In the genomic region with DNA sequence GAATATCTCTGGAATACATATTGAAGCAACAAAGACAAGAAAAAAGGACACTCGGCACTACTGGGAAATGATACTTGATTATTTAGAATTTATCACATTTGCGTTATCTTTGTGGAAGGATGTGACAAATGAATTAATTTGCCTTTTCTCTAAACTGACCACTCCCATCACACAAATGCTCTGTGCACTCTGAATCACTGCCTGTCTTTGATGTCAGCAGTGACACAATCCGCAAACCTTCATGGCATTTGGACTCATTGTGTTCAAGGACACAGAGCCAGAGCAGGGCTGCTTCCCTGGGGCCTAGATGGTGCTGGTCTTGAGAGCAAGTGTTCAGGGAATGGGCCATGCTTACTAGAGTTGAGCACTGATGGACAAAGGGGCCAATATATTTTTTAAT, we compare ENCODE assay signal across 27 cellular contexts. TPM values are rescaled to one million over a fixed set of nuclear protein-coding genes. Genes with fewer than 3 reads are reported as not detected.
"Had no signal": no experiment of that assay in that cellular context is flagged by ENCODE, and none has a peak within 500 bp of the region (broad histone marks: within the 10 kb centered on the region; RNA-seq: fewer than 3 reads in every experiment).

No MANE protein-coding gene starts in this region.

- H3K4me3 Mint-ChIP-seq: activated CD4-positive, alpha-beta T cell treated with anti-CD3 and anti-CD28 coated beads for 36 hours; brain; endodermal cell; immature natural killer cell; naive B cell; neural progenitor cell; stimulated activated naive CD8-positive, alpha-beta T cell treated with anti-CD3 and anti-CD28 coated beads, Interleukin-15, Interleukin-2, amounts not matched to agents 100 ng/mL and 50 ng/mL, for 24 hours had no signal

- H2AFZ ChIP-seq: neural progenitor cell had no signal

- H3K9me3 Mint-ChIP-seq: activated naive CD4-positive, alpha-beta T cell treated with anti-CD3 and anti-CD28 coated beads, Interleukin-2, amount 50 U/mL, for 72 hours; brain; immature natural killer cell; neural progenitor cell; stimulated activated naive CD8-positive, alpha-beta T cell treated with anti-CD3 and anti-CD28 coated beads, Interleukin-15, Interleukin-2, amounts not matched to agents 100 ng/mL and 50 ng/mL, for 24 hours had no signal

- ATAC-seq: activated CD4-positive, alpha-beta T cell treated with anti-CD3 and anti-CD28 coated beads for 36 hours; activated naive CD4-positive, alpha-beta T cell treated with anti-CD3 and anti-CD28 coated beads, Interleukin-2, amount 50 U/mL, for 72 hours; gastroesophageal sphincter; heart right ventricle; left cardiac atrium; mucosa of descending colon; psoas muscle had no signal

- H3K27ac Mint-ChIP-seq: activated CD4-positive, alpha-beta T cell treated with anti-CD3 and anti-CD28 coated beads for 36 hours; activated naive CD4-positive, alpha-beta T cell treated with anti-CD3 and anti-CD28 coated beads, Interleukin-2, amount 50 U/mL, for 72 hours; brain; endodermal cell; immature natural killer cell; naive B cell; neural progenitor cell; stimulated activated naive CD8-positive, alpha-beta T cell treated with anti-CD3 and anti-CD28 coated beads, Interleukin-15, Interleukin-2, amounts not matched to agents 100 ng/mL and 50 ng/mL, for 24 hours had no signal

- H3K36me3 Mint-ChIP-seq: activated naive CD4-positive, alpha-beta T cell treated with anti-CD3 and anti-CD28 coated beads, Interleukin-2, amount 50 U/mL, for 72 hours; brain; immature natural killer cell; neural progenitor cell had no signal

- H3K4me1 ChIP-seq: gastroesophageal sphincter, heart right ventricle, neural progenitor cell, psoas muscle, tibial nerve, uterus had no signal

- H3K4me1 Mint-ChIP-seq: activated CD4-positive, alpha-beta T cell treated with anti-CD3 and anti-CD28 coated beads for 36 hours; brain; endodermal cell; immature natural killer cell; naive B cell; neural progenitor cell had no signal

- H3K9me3 ChIP-seq: gastroesophageal sphincter, heart right ventricle, mucosa of descending colon, ovary, psoas muscle, tibial nerve, uterus had no signal

- H3K9ac ChIP-seq: neural progenitor cell had no signal

- DNase-seq: activated CD4-positive, alpha-beta T cell treated with anti-CD3 and anti-CD28 coated beads for 36 hours; activated CD4-positive, alpha-beta T cell treated with anti-CD3 and anti-CD28 coated beads, Interleukin-2, amount 50 U/mL, for 48 hours; activated gamma-delta T cell treated with Interleukin-2 at 50 U/mL for 16 hours; amygdala; caudate nucleus; endodermal cell; erythroblast; heart right ventricle; immature natural killer cell; left cardiac atrium; mesenchymal stem cell; mucosa of descending colon; naive B cell; ovary; psoas muscle; right cardiac atrium; small intestine; stimulated activated CD4-positive, alpha-beta T cell treated with anti-CD3 and anti-CD28 coated beads, Interleukin-15, amount 100 ng/mL, for 24 hours; stimulated activated CD4-positive, alpha-beta T cell treated with anti-CD3 and anti-CD28 coated beads, Interleukin-2, amount 100 ng/mL, for 48 hours; uterus had no signal

- H3K27me3 ChIP-seq: neural progenitor cell, ovary, tibial nerve, uterus had no signal

- H3K4me2 ChIP-seq: neural progenitor cell had no signal

- H3K36me3 ChIP-seq: gastroesophageal sphincter, heart right ventricle, neural progenitor cell, ovary, tibial nerve, uterus had no signal

- H3K27ac ChIP-seq: gastroesophageal sphincter, heart right ventricle, neural progenitor cell, ovary, psoas muscle, tibial nerve, uterus had no signal

- H3K4me3 ChIP-seq: gastroesophageal sphincter, heart right ventricle, mucosa of descending colon, neural progenitor cell, ovary, psoas muscle, tibial nerve, uterus had no signal

RNA-seq across cellular contexts. Expression of a gene that starts 4.9 kb away (rescaled TPM):
- total RNA-seq: lower leg skin, mucosa of descending colon, tibial nerve had no signal
- polyA plus RNA-seq: heart right ventricle, immature natural killer cell, ovary, right cardiac atrium, small intestine had no signal
